Comparison of ENCODE assay signal across 8 cellular contexts in the genomic region with DNA sequence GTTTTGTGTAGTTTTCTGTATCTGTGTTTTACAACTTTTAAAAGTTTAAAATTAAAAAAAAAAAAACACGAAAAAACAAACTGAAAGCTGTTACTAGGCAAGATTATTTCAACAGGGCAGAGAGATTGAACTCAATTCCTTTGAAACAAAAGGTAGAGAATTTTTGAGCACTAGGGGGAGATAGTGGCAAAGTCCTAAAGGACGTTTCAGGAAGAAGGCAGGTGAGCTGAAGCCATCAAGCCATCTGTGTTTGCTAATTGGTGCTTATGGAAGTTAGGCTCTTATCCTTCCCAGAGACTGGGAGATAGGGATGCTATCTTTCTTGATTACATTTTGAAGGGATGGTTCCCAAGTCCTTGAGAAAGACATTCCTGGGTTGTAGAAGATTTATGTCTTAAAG.
DNase-seq lines count a peak whose midpoint lies in the region; ATAC-seq and TF ChIP-seq lines count a peak whose summit lies in the region.

No MANE protein-coding gene starts in this region.

- ATAC-seq in HG02798 (IDR thresholded peaks at IDR 0.05; ENCODE audit: poor library complexity, unreplicated experiment), result peak; percentile 59

- in situ Hi-C loops in HAP-1 (cut with MboI; ENCODE audit: low sequenced_read_pairs), result no loop called here

- H3K4me3 Mint-ChIP-seq in Caco-2 (ENCODE audit: unreplicated experiment), result no peak overlapping the region
- no peak overlapping the region for H3K4me3 Mint-ChIP-seq in activated CD4-positive, alpha-beta memory T cell treated with anti-CD3 and anti-CD28 coated beads for 36 hours

- H3K4me1 ChIP-seq in Caco-2 (no peaks in the 10 kb centered on the region), HAP-1 (no peaks in the 10 kb centered on the region)

- H3K4me1 Mint-ChIP-seq in Caco-2 (ENCODE audit: low read depth, unreplicated experiment), result no peaks in the 10 kb centered on the region
- H3K4me1 Mint-ChIP-seq in activated CD4-positive, alpha-beta memory T cell treated with anti-CD3 and anti-CD28 coated beads for 36 hours (ENCODE audit: low read depth), result no peaks in the 10 kb centered on the region

- TF ChIP-seq CTCF in Caco-2 (IDR thresholded peaks at IDR 0.05; ENCODE audit: insufficient read depth in 1 of 2, low read depth in 1 of 2, low read length in 1 of 2, severe bottlenecking in 1 of 2, unreplicated experiment in 1 of 2) (peak; percentile 47 to 74), fibroblast of villous mesenchyme (IDR thresholded peaks at IDR 0.05; ENCODE audit: insufficient read depth, low read depth, low read length) (peak; percentile 44)

- BruUV-seq in Caco-2 (replicated peaks; lab: Mats Ljungman, UMichigan), result no TSS peak

- H3K27me3 Mint-ChIP-seq in Caco-2 (ENCODE audit: insufficient read depth, unreplicated experiment), result peaks cover 20% of the 10 kb centered on the region
- peaks cover 19% of the 10 kb centered on the region for H3K27me3 Mint-ChIP-seq in activated CD4-positive, alpha-beta memory T cell treated with anti-CD3 and anti-CD28 coated beads for 36 hours

- CTCF ChIA-PET in Caco-2 (lab: Charles Lee), result interaction anchor here (0.6 to 1.1 kb wide), 13 partner anchors 12 to 611 kb away, joined by 3 to 13 read pairs (median 3); no protein-coding TSS in a partner anchor
- CTCF ChIA-PET in activated CD4-positive, alpha-beta memory T cell treated with anti-CD3 and anti-CD28 coated beads for 36 hours (lab: Charles Lee), result no interaction called here

- H3K9me3 Mint-ChIP-seq in Caco-2 (ENCODE audit: unreplicated experiment), result no peaks in the 10 kb centered on the region
- no peaks in the 10 kb centered on the region for H3K9me3 Mint-ChIP-seq in activated CD4-positive, alpha-beta memory T cell treated with anti-CD3 and anti-CD28 coated beads for 36 hours

- H3K4me3 ChIP-seq in Caco-2 (ENCODE audit: low read depth, low read length) (no peak overlapping the region), fibroblast of villous mesenchyme (ENCODE audit: low read depth, low read length) (no peak overlapping the region), MG63 (no peak overlapping the region), HAP-1 (no peak overlapping the region)

- POLR2A ChIA-PET in Caco-2 (lab: Charles Lee), result no interaction called here
- POLR2A ChIA-PET in activated CD4-positive, alpha-beta memory T cell treated with anti-CD3 and anti-CD28 coated beads for 36 hours (lab: Charles Lee), result no interaction called here

- peak in 1 of 2 experiments; percentile 65 for DNase-seq in Caco-2
- DNase-seq in NCI-H82 treated with DMSO at 0.1 percent for 48 hours (lab: John Stamatoyannopoulos, UW; ENCODE audit: unreplicated experiment), result peak; percentile 46
- DNase-seq in fibroblast of villous mesenchyme (ENCODE audit: low read depth), result no peak
- no peak for DNase-seq in MG63
- no peak for DNase-seq in HAP-1 (ENCODE audit: low spot score in 2 of 2)
- DNase-seq in activated CD4-positive, alpha-beta memory T cell treated with anti-CD3 and anti-CD28 coated beads for 36 hours, result no peak
- DNase-seq in stimulated activated CD4-positive, alpha-beta T cell treated with anti-CD3 and anti-CD28 coated beads, Interleukin-4, amount 100 ng/mL, for 4 hours, result no peak

- H3K27me3 ChIP-seq in Caco-2 (replicated peaks; ENCODE audit: control insufficient read depth, insufficient read depth, low read length), result no peaks in the 10 kb centered on the region
- no peaks in the 10 kb centered on the region for H3K27me3 ChIP-seq in MG63
- no peaks in the 10 kb centered on the region for H3K27me3 ChIP-seq in HAP-1 (ENCODE audit: low read depth)

- no peak overlapping the region for H3K27ac Mint-ChIP-seq in Caco-2 (ENCODE audit: unreplicated experiment)
- no peak overlapping the region for H3K27ac Mint-ChIP-seq in activated CD4-positive, alpha-beta memory T cell treated with anti-CD3 and anti-CD28 coated beads for 36 hours

- no peaks in the 10 kb centered on the region for H3K36me3 Mint-ChIP-seq in Caco-2 (ENCODE audit: insufficient read depth, unreplicated experiment)
- H3K36me3 Mint-ChIP-seq in activated CD4-positive, alpha-beta memory T cell treated with anti-CD3 and anti-CD28 coated beads for 36 hours, result no peaks in the 10 kb centered on the region

- H3K36me3 ChIP-seq in Caco-2 (ENCODE audit: control insufficient read depth, insufficient read depth, low read length), result no peaks in the 10 kb centered on the region
- H3K36me3 ChIP-seq in MG63, result no peaks in the 10 kb centered on the region
- no peaks in the 10 kb centered on the region for H3K36me3 ChIP-seq in HAP-1 (replicated peaks)

- no peaks in the 10 kb centered on the region for H3K9me3 ChIP-seq in Caco-2
- no peaks in the 10 kb centered on the region for H3K9me3 ChIP-seq in MG63
- no peaks in the 10 kb centered on the region for H3K9me3 ChIP-seq in HAP-1

- intact Hi-C loops in Caco-2 (cut with micrococcal nuclease; ENCODE audit: unreplicated experiment), result loop anchor here (1.0 to 5.0 kb wide), 4 partner anchors 20 to 274 kb away; no protein-coding TSS in a partner anchor
- intact Hi-C loops in activated CD4-positive, alpha-beta memory T cell treated with anti-CD3 and anti-CD28 coated beads for 36 hours (cut with micrococcal nuclease), result loop anchor here (1.0 kb wide), 1 partner anchor 52 kb away; no protein-coding TSS in a partner anchor
